Comparison of ENCODE assay signal across 1 cellular context in the genomic region with DNA sequence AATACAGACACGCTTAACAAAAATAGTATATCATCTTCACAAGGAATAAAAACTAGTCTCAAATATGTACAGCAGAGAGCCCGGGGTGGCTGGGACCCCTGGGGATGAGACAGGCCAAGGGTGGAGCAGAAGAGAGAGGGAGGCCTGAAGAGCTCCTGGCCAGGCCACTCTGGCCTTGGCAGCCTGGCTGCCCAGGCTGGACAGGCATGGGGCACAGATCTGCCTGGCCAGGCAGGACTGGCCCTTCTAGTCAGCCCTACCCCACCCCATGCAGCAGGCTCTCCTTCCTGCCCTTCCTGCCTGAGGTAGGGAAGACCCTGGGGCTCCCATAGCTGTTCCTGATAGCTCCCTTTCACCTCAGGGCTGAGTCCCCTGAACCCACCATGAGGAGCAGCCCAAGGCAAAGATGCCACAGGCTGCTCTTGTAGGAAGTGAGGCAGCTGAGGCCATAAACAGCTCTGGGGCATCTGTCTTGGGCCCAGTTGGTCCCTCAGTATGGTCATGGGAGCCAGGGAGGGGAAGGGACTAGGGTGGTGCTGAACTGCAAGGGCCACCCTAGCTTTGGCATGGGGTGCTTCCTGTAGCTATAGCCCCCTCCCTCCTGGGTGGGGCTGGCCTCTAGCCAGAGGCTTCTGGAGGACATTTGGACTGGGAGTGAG.
TF ChIP-seq lines count a peak whose summit lies in the region.

No MANE protein-coding gene starts in this region.

TF ChIP-seq in HCT116, 20 proteins besides CTCF, POLR2A, EP300 and RAD21 (continued from another document):
- TF ChIP-seq, protein P1, sequence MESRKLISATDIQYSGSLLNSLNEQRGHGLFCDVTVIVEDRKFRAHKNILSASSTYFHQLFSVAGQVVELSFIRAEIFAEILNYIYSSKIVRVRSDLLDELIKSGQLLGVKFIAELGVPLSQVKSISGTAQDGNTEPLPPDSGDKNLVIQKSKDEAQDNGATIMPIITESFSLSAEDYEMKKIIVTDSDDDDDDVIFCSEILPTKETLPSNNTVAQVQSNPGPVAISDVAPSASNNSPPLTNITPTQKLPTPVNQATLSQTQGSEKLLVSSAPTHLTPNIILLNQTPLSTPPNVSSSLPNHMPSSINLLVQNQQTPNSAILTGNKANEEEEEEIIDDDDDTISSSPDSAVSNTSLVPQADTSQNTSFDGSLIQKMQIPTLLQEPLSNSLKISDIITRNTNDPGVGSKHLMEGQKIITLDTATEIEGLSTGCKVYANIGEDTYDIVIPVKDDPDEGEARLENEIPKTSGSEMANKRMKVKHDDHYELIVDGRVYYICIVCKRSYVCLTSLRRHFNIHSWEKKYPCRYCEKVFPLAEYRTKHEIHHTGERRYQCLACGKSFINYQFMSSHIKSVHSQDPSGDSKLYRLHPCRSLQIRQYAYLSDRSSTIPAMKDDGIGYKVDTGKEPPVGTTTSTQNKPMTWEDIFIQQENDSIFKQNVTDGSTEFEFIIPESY (IDR thresholded peaks at IDR 0.05; ENCODE audit: extremely low read depth, insufficient replicate concordance, low read length): no peak
- no peak for TF ChIP-seq SIN3A (IDR thresholded peaks at IDR 0.05; ENCODE audit: low read depth)
- no peak for TF ChIP-seq EZH2phosphoT487 (IDR thresholded peaks at IDR 0.05; ENCODE audit: borderline replicate concordance)
- no peak for TF ChIP-seq EZH2 (IDR thresholded peaks at IDR 0.05)
- TF ChIP-seq, protein P2, sequence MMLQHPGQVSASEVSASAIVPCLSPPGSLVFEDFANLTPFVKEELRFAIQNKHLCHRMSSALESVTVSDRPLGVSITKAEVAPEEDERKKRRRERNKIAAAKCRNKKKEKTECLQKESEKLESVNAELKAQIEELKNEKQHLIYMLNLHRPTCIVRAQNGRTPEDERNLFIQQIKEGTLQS (IDR thresholded peaks at IDR 0.05): no peak
- TF ChIP-seq JUND (IDR thresholded peaks at IDR 0.05): no peak
